1 cellular context compared by ENCODE assay signal in genomic region chr6:161850572-161850971, GRCh38.
TF ChIP-seq lines count a peak whose summit lies in the region.

No MANE protein-coding gene starts in this region.

TF ChIP-seq in GM23338, 12 proteins besides CTCF, POLR2A, EP300 and RAD21:
- no peak for TF ChIP-seq ZNF462 (CRISPR knock-in tag; IDR thresholded peaks at IDR 0.05)
- TF ChIP-seq ETS1 (IDR thresholded peaks at IDR 0.05) = no peak
- TF ChIP-seq ZNF331 (CRISPR knock-in tag; IDR thresholded peaks at IDR 0.05; ENCODE audit: low read depth) = no peak
- no peak for TF ChIP-seq CREB1 (CRISPR knock-in tag; IDR thresholded peaks at IDR 0.05; ENCODE audit: low read depth)
- no peak for TF ChIP-seq EZH2phosphoT487 (IDR thresholded peaks at IDR 0.05; ENCODE audit: unreplicated experiment)
- no peak for TF ChIP-seq POLR2AphosphoS5 (IDR thresholded peaks at IDR 0.05; ENCODE audit: low read depth)
- TF ChIP-seq REST (IDR thresholded peaks at IDR 0.05; ENCODE audit: unreplicated experiment) = no peak
- no peak for TF ChIP-seq JUNB (IDR thresholded peaks at IDR 0.05; ENCODE audit: unreplicated experiment)
- no peak for TF ChIP-seq ZNF114 (CRISPR knock-in tag; IDR thresholded peaks at IDR 0.05)
- TF ChIP-seq NANOG (IDR thresholded peaks at IDR 0.05; ENCODE audit: borderline replicate concordance) = no peak
- no peak for TF ChIP-seq EZH2 (IDR thresholded peaks at IDR 0.05; ENCODE audit: low read depth, unreplicated experiment)
- no peak for TF ChIP-seq STAT1 (IDR thresholded peaks at IDR 0.05; ENCODE audit: unreplicated experiment)
TF ChIP-seq in GM23338: peak in this region for 0.
